29 cellular contexts compared by ENCODE assay signal in the genomic region with DNA sequence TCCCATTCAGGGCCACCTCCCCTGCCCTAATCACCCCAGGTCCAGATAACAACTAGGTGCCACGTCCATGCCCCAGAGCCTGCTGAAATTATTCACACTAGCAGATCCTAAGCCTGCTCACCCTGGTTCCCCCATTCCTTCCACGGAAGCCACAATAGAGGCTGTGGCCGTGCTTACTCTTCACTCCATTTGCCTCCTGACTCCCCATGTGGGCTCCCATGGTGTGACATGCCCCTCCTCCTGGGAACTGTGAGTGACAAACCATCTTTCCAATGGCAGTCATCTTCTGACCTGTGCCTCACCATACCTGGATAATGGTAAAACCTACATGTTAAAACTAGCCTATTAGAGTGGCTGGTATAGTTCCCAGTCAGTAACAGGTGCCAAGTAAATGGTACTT.
"Had no signal": no experiment of that assay in that cellular context is flagged by ENCODE, and none has a peak within 500 bp of the region (broad histone marks: within the 10 kb centered on the region; RNA-seq: fewer than 3 reads in every experiment).

No MANE protein-coding gene starts in this region.

- H3K27ac Mint-ChIP-seq: activated CD8-positive, alpha-beta T cell treated with anti-CD3 and anti-CD28 coated beads for 36 hours; activated naive CD4-positive, alpha-beta T cell treated with anti-CD3 and anti-CD28 coated beads, Interleukin-2, amount 50 U/mL, for 24 hours; activated naive CD8-positive, alpha-beta T cell treated with anti-CD3 and anti-CD28 coated beads, Interleukin-2, amount 50 U/mL, for 24 hours; activated T-helper 17 cell treated with anti-CD3 and anti-CD28 coated beads, Interleukin-2, amount 50 U/mL, for 72 hours; dendritic cell treated with granulocyte-macrophage colony-stimulating factor and Interleukin-4, amounts not matched to agents 40 ng/mL and 50 ng/mL, for 4 days; naive thymus-derived CD4-positive, alpha-beta T cell; neural progenitor cell; stimulated activated effector memory CD8-positive, alpha-beta T cell treated with anti-CD3 and anti-CD28 coated beads, Interleukin-12 subunit alpha, Interleukin-12 subunit beta, amount 100 ng/mL, for 72 hours; stimulated activated naive CD8-positive, alpha-beta T cell treated with anti-CD3 and anti-CD28 coated beads, Interleukin-15, Interleukin-2, amounts not matched to agents 100 ng/mL and 50 ng/mL, for 24 hours; T-helper 1 cell treated with Interleukin-12 subunit alpha and Interleukin-12 subunit beta and Interleukin-4 antibody, amounts not matched to agents 30 μg/mL and 1 μg/mL, for 36 hours had no signal

- H3K27ac ChIP-seq: epithelial cell of prostate, hepatocyte, neural progenitor cell, parathyroid adenoma, psoas muscle, sigmoid colon, thoracic aorta, uterus, VCaP had no signal

- H3K4me3 Mint-ChIP-seq: activated CD8-positive, alpha-beta T cell treated with anti-CD3 and anti-CD28 coated beads for 36 hours; activated naive CD4-positive, alpha-beta T cell treated with anti-CD3 and anti-CD28 coated beads, Interleukin-2, amount 50 U/mL, for 24 hours; activated naive CD8-positive, alpha-beta T cell treated with anti-CD3 and anti-CD28 coated beads, Interleukin-2, amount 50 U/mL, for 24 hours; activated T-cell treated with anti-CD3 and anti-CD28 coated beads, Interleukin-2, amount 50 U/mL, for 4 hours; activated T-helper 17 cell treated with anti-CD3 and anti-CD28 coated beads, Interleukin-2, amount 50 U/mL, for 72 hours; central memory CD8-positive, alpha-beta T cell; dendritic cell treated with granulocyte-macrophage colony-stimulating factor and Interleukin-4, amounts not matched to agents 40 ng/mL and 50 ng/mL, for 4 days; naive thymus-derived CD4-positive, alpha-beta T cell; neural progenitor cell; stimulated activated effector memory CD8-positive, alpha-beta T cell treated with anti-CD3 and anti-CD28 coated beads, Interleukin-12 subunit alpha, Interleukin-12 subunit beta, amount 100 ng/mL, for 72 hours; stimulated activated naive CD8-positive, alpha-beta T cell treated with anti-CD3 and anti-CD28 coated beads, Interleukin-15, Interleukin-2, amounts not matched to agents 100 ng/mL and 50 ng/mL, for 24 hours; T-helper 1 cell treated with Interleukin-12 subunit alpha and Interleukin-12 subunit beta and Interleukin-4 antibody, amounts not matched to agents 30 μg/mL and 1 μg/mL, for 36 hours had no signal

- DNase-seq: activated CD4-positive, alpha-beta T cell treated with anti-CD3 and anti-CD28 coated beads for 48 hours; activated CD8-positive, alpha-beta T cell treated with anti-CD3 and anti-CD28 coated beads for 36 hours; activated gamma-delta T cell treated with Interleukin-2 at 50 U/mL for 16 hours; activated naive CD8-positive, alpha-beta T cell treated with anti-CD3 and anti-CD28 coated beads, Interleukin-2, amount 50 U/mL, for 24 hours; activated T-cell treated with anti-CD3 and anti-CD28 coated beads, Interleukin-2, amount 50 U/mL, for 4 hours; left cardiac atrium; naive thymus-derived CD4-positive, alpha-beta T cell; occipital lobe; psoas muscle; sigmoid colon; small intestine; stimulated activated CD4-positive, alpha-beta T cell treated with anti-CD3 and anti-CD28 coated beads, Interleukin-4, amount 100 ng/mL, for 24 hours; T-helper 9 cell; trophoblast cell; uterus had no signal

- ATAC-seq: activated CD4-positive, CD25-positive, alpha-beta regulatory T cell treated with anti-CD3 and anti-CD28 coated beads, Interleukin-2, amount 50 U/mL, for 24 hours; activated CD8-positive, alpha-beta T cell treated with anti-CD3 and anti-CD28 coated beads for 36 hours; activated naive CD8-positive, alpha-beta T cell treated with anti-CD3 and anti-CD28 coated beads, Interleukin-2, amount 50 U/mL, for 24 hours; activated T-cell treated with anti-CD3 and anti-CD28 coated beads, Interleukin-2, amount 50 U/mL, for 4 hours; activated T-helper 17 cell treated with anti-CD3 and anti-CD28 coated beads, Interleukin-2, amount 50 U/mL, for 72 hours; left cardiac atrium; naive thymus-derived CD4-positive, alpha-beta T cell; psoas muscle; stimulated activated effector memory CD8-positive, alpha-beta T cell treated with anti-CD3 and anti-CD28 coated beads, Interleukin-12 subunit alpha, Interleukin-12 subunit beta, amount 100 ng/mL, for 72 hours had no signal

- H2AFZ ChIP-seq: hepatocyte, parathyroid adenoma had no signal

- H3K27me3 ChIP-seq: hepatocyte, neural progenitor cell, sigmoid colon, uterus had no signal

- H3K4me3 ChIP-seq: hepatocyte, neural progenitor cell, psoas muscle, sigmoid colon, thoracic aorta, uterus had no signal

- H3K9ac ChIP-seq: neural progenitor cell, parathyroid adenoma had no signal

- H3K4me2 ChIP-seq: hepatocyte, neural progenitor cell had no signal

- H3K36me3 ChIP-seq: neural progenitor cell, sigmoid colon, thoracic aorta, uterus had no signal

- H3K9me3 Mint-ChIP-seq: activated CD8-positive, alpha-beta T cell treated with anti-CD3 and anti-CD28 coated beads for 36 hours; activated naive CD4-positive, alpha-beta T cell treated with anti-CD3 and anti-CD28 coated beads, Interleukin-2, amount 50 U/mL, for 24 hours; activated naive CD8-positive, alpha-beta T cell treated with anti-CD3 and anti-CD28 coated beads, Interleukin-2, amount 50 U/mL, for 24 hours; activated T-cell treated with anti-CD3 and anti-CD28 coated beads, Interleukin-2, amount 50 U/mL, for 4 hours; activated T-helper 17 cell treated with anti-CD3 and anti-CD28 coated beads, Interleukin-2, amount 50 U/mL, for 72 hours; central memory CD8-positive, alpha-beta T cell; dendritic cell treated with granulocyte-macrophage colony-stimulating factor and Interleukin-4, amounts not matched to agents 40 ng/mL and 50 ng/mL, for 4 days; naive thymus-derived CD4-positive, alpha-beta T cell; stimulated activated effector memory CD8-positive, alpha-beta T cell treated with anti-CD3 and anti-CD28 coated beads, Interleukin-12 subunit alpha, Interleukin-12 subunit beta, amount 100 ng/mL, for 72 hours; stimulated activated naive CD8-positive, alpha-beta T cell treated with anti-CD3 and anti-CD28 coated beads, Interleukin-15, Interleukin-2, amounts not matched to agents 100 ng/mL and 50 ng/mL, for 24 hours; T-helper 1 cell treated with Interleukin-12 subunit alpha and Interleukin-12 subunit beta and Interleukin-4 antibody, amounts not matched to agents 30 μg/mL and 1 μg/mL, for 36 hours had no signal

- H3K9me3 ChIP-seq: psoas muscle, sigmoid colon, thoracic aorta, uterus had no signal

- H3K4me1 Mint-ChIP-seq: activated naive CD4-positive, alpha-beta T cell treated with anti-CD3 and anti-CD28 coated beads, Interleukin-2, amount 50 U/mL, for 24 hours; activated naive CD8-positive, alpha-beta T cell treated with anti-CD3 and anti-CD28 coated beads, Interleukin-2, amount 50 U/mL, for 24 hours; activated T-helper 17 cell treated with anti-CD3 and anti-CD28 coated beads, Interleukin-2, amount 50 U/mL, for 72 hours; central memory CD8-positive, alpha-beta T cell; naive thymus-derived CD4-positive, alpha-beta T cell; stimulated activated effector memory CD8-positive, alpha-beta T cell treated with anti-CD3 and anti-CD28 coated beads, Interleukin-12 subunit alpha, Interleukin-12 subunit beta, amount 100 ng/mL, for 72 hours had no signal

- H3K4me1 ChIP-seq: parathyroid adenoma, psoas muscle, sigmoid colon, uterus had no signal

- H3K36me3 Mint-ChIP-seq: activated naive CD4-positive, alpha-beta T cell treated with anti-CD3 and anti-CD28 coated beads, Interleukin-2, amount 50 U/mL, for 24 hours; naive thymus-derived CD4-positive, alpha-beta T cell; neural progenitor cell; stimulated activated effector memory CD8-positive, alpha-beta T cell treated with anti-CD3 and anti-CD28 coated beads, Interleukin-12 subunit alpha, Interleukin-12 subunit beta, amount 100 ng/mL, for 72 hours had no signal

- H3K79me2 ChIP-seq: hepatocyte, parathyroid adenoma had no signal
